In genomic region chr5:33166522-33166921, GRCh38 we compare ENCODE assay signal across 23 cellular contexts.
DNase-seq lines count a peak whose midpoint lies in the region; TF ChIP-seq lines count a peak whose summit lies in the region.
"Had no signal": no experiment of that assay in that cellular context is flagged by ENCODE, and none has a peak within 500 bp of the region (broad histone marks: within the 10 kb centered on the region; RNA-seq: fewer than 3 reads in every experiment).

No MANE protein-coding gene starts in this region.

- H3K4me3 Mint-ChIP-seq in nephron progenitor cell, result no peak overlapping the region
- no peak overlapping the region for H3K4me3 Mint-ChIP-seq in CD14-positive monocyte
- H3K4me3 Mint-ChIP-seq: activated CD8-positive, alpha-beta T cell treated with anti-CD3 and anti-CD28 coated beads, Interleukin-2, amount 10 ng/mL, durations not matched to agents 7 days and 5 days; activated naive CD8-positive, alpha-beta T cell treated with anti-CD3 and anti-CD28 coated beads for 36 hours; naive thymus-derived CD8-positive, alpha-beta T cell; stimulated activated naive CD8-positive, alpha-beta T cell treated with anti-CD3 and anti-CD28 coated beads, Interleukin-15, Interleukin-2, amounts not matched to agents 100 ng/mL and 50 ng/mL, for 24 hours had no signal

- H3K9me3 Mint-ChIP-seq in nephron progenitor cell (peaks cover 28% of the 10 kb centered on the region), CD14-positive monocyte (peaks cover 17 to 44% (median 27%) of the 10 kb centered on the region in 7 donors)

- no peaks in the 10 kb centered on the region for H3K27me3 Mint-ChIP-seq in nephron progenitor cell (ENCODE audit: low read depth, poor library complexity)
- H3K27me3 Mint-ChIP-seq in CD14-positive monocyte (ENCODE audit: low read depth in 3 of 3), result no peaks in the 10 kb centered on the region
- H3K27me3 Mint-ChIP-seq: activated naive CD8-positive, alpha-beta T cell treated with anti-CD3 and anti-CD28 coated beads for 36 hours; naive thymus-derived CD8-positive, alpha-beta T cell; stimulated activated naive CD8-positive, alpha-beta T cell treated with anti-CD3 and anti-CD28 coated beads, Interleukin-15, Interleukin-2, amounts not matched to agents 100 ng/mL and 50 ng/mL, for 24 hours had no signal

- intact Hi-C loops in CD14-positive monocyte (cut with micrococcal nuclease), result no loop called here

- no peaks in the 10 kb centered on the region for H3K4me1 Mint-ChIP-seq in nephron progenitor cell
- H3K4me1 Mint-ChIP-seq in CD14-positive monocyte, result no peaks in the 10 kb centered on the region
- H3K4me1 Mint-ChIP-seq: activated naive CD8-positive, alpha-beta T cell treated with anti-CD3 and anti-CD28 coated beads for 36 hours; naive thymus-derived CD8-positive, alpha-beta T cell had no signal

- no peaks in the 10 kb centered on the region for H3K36me3 Mint-ChIP-seq in nephron progenitor cell (ENCODE audit: low read depth)
- H3K36me3 Mint-ChIP-seq in CD14-positive monocyte, result no peaks in the 10 kb centered on the region
- H3K36me3 Mint-ChIP-seq: activated naive CD8-positive, alpha-beta T cell treated with anti-CD3 and anti-CD28 coated beads for 36 hours had no signal

- no peak for TF ChIP-seq POLR2A in erythroblast (IDR thresholded peaks at IDR 0.05; ENCODE audit: low read length)

- H3K4me3 ChIP-seq in Jurkat, Clone E6-1 (ENCODE audit: low read length), result no peak overlapping the region
- H3K4me3 ChIP-seq: gastrocnemius medialis, K562, Peyer's patch, SJSA1 had no signal

- no peak overlapping the region for H3K27ac Mint-ChIP-seq in nephron progenitor cell
- H3K27ac Mint-ChIP-seq in CD14-positive monocyte, result no peak overlapping the region
- H3K27ac Mint-ChIP-seq: activated CD8-positive, alpha-beta T cell treated with anti-CD3 and anti-CD28 coated beads, Interleukin-2, amount 10 ng/mL, durations not matched to agents 7 days and 5 days; activated naive CD8-positive, alpha-beta T cell treated with anti-CD3 and anti-CD28 coated beads for 36 hours; naive thymus-derived CD8-positive, alpha-beta T cell; stimulated activated naive CD8-positive, alpha-beta T cell treated with anti-CD3 and anti-CD28 coated beads, Interleukin-15, Interleukin-2, amounts not matched to agents 100 ng/mL and 50 ng/mL, for 24 hours had no signal

- DNase-seq in Jurkat, Clone E6-1 (ENCODE audit: low read depth, low spot score), result peak; percentile 23
- DNase-seq in RPMI7951 (ENCODE audit: low read depth) (peak; percentile 32), erythroblast (lab: John Stamatoyannopoulos, UW) (peak; percentile 9 to 17), NCI-H2029 (lab: John Stamatoyannopoulos, UW) (no peak), nephron progenitor cell (no peak), CD14-positive monocyte (ENCODE audit: low spot score) (no peak), GDM1 (lab: John Stamatoyannopoulos, UW) (no peak)
- DNase-seq: activated CD8-positive, alpha-beta T cell treated with anti-CD3 and anti-CD28 coated beads, Interleukin-2, amount 10 ng/mL, durations not matched to agents 7 days and 5 days; activated naive CD8-positive, alpha-beta T cell treated with anti-CD3 and anti-CD28 coated beads for 36 hours; aorta; cortex of kidney; gastrocnemius medialis; HCEC 1CT; hypothalamus; naive thymus-derived CD8-positive, alpha-beta T cell; NCI-H1436 treated with DMSO at 0.1 percent for 48 hours; NCI-H446 treated with DMSO at 0.1 percent for 48 hours; NK-92 treated with Interleukin-12 subunit alpha and Interleukin-12 subunit beta, amount 100 ng/mL, for 24 hours; Peyer's patch had no signal

- TF ChIP-seq CTCF in GM12873 (IDR thresholded peaks at IDR 0.05; ENCODE audit: insufficient read depth, low read depth, low read length, missing control alignments), result peak; percentile 36
- no peak for TF ChIP-seq CTCF in nephron progenitor cell (IDR thresholded peaks at IDR 0.05)
- TF ChIP-seq CTCF in CD14-positive monocyte (IDR thresholded peaks at IDR 0.05), result no peak

Comparison
In these comparisons a context has a peak if more than half of its experiments do, and no peak if none do; other contexts are left out.
1. DNase-seq: peak in Jurkat, Clone E6-1 (single experiment), RPMI7951 (single experiment) and erythroblast (2 of 2); none in NCI-H2029 (single experiment), nephron progenitor cell (single experiment), CD14-positive monocyte (single experiment) and GDM1 (single experiment).